ENCODE assay signal across 15 cellular contexts in the genomic region with DNA sequence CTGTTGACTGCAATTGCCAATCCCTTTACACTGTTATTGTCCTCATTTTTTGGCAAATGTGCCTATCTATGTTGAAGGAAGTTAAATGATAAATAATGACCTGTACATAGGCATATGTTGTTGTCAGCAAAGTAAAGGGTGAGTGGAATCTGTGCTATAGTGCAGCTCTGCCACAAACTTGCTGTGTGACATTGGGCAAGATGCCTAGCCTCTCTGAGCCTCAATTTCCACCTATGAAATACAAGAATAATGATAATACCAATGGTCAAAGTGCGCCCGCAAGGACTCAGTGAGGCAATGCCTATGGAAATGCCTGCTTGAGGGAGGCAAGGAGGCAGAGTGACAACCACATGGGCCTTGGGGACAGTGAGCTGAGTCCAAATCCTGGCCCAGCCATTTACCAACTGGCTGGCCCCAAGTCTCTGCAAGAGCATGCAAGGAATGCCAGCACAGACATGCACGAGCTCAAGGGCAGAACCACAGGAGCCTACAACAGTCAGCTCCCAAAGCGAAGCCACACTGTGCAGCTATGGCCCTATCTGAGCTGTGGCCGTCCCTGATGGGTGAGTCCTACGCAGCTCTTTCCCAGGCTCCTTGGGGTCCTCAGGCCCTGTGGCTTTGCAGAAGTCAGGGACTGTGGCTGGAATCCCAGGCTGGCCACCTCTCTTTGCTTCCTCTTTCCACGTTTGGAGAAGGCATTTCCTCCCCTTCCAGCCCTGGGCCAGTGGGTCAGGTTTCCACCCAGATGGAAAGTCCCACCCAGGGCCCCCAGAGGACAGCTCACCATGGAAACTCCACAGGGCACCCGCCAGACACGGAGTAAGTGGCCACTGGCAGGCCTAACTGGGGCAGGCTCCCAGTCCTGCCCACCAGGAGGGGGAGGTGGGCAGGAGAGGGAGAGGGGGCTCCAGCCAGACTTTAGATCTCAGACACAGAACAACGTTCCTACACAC.
DNase-seq lines count a peak whose midpoint lies in the region; ATAC-seq and TF ChIP-seq lines count a peak whose summit lies in the region.
"Had no signal": no experiment of that assay in that cellular context is flagged by ENCODE, and none has a peak within 500 bp of the region (broad histone marks: within the 10 kb centered on the region; RNA-seq: fewer than 3 reads in every experiment).

No MANE protein-coding gene starts in this region.

- no peak for TF ChIP-seq CTCF in parathyroid adenoma (IDR thresholded peaks at IDR 0.05)

- H3K4me1 ChIP-seq in adipocyte (ENCODE audit: control insufficient read depth, insufficient read depth, low read length) (no peaks in the 10 kb centered on the region), parathyroid adenoma (no peaks in the 10 kb centered on the region)

- H3K4me2 ChIP-seq in parathyroid adenoma (ENCODE audit: low read length), result no peak overlapping the region
- H3K4me2 ChIP-seq: GM23338 had no signal

- no peaks in the 10 kb centered on the region for H3K36me3 ChIP-seq in adipocyte (ENCODE audit: control insufficient read depth, insufficient read depth, low read length, severe bottlenecking)
- no peaks in the 10 kb centered on the region for H3K36me3 ChIP-seq in parathyroid adenoma (ENCODE audit: control insufficient read depth, insufficient read depth, low read length)

- H3K4me3 Mint-ChIP-seq in stimulated activated naive CD8-positive, alpha-beta T cell treated with anti-CD3 and anti-CD28 coated beads, Interleukin-15, amount 100 ng/mL, for 72 hours, result no peak overlapping the region
- H3K4me3 Mint-ChIP-seq: CD8-positive, alpha-beta memory T cell; GM23338 had no signal

- H3K9ac ChIP-seq in adipocyte (ENCODE audit: low read length), result no peak overlapping the region
- H3K9ac ChIP-seq in parathyroid adenoma, result no peak overlapping the region

- H2AFZ ChIP-seq in parathyroid adenoma, result no peak overlapping the region
- H2AFZ ChIP-seq: GM23338 had no signal

- H3K27ac ChIP-seq in parathyroid adenoma, result peak overlapping the region; percentile 11
- H3K27ac ChIP-seq: RWPE1 had no signal

- no peaks in the 10 kb centered on the region for H3K27me3 ChIP-seq in adipocyte (replicated peaks; ENCODE audit: control insufficient read depth, insufficient read depth, low read length)
- no peaks in the 10 kb centered on the region for H3K27me3 ChIP-seq in parathyroid adenoma (ENCODE audit: control insufficient read depth, insufficient read depth, low read length)

- H3K9me3 Mint-ChIP-seq in stimulated activated naive CD8-positive, alpha-beta T cell treated with anti-CD3 and anti-CD28 coated beads, Interleukin-15, amount 100 ng/mL, for 72 hours, result no peaks in the 10 kb centered on the region
- H3K9me3 Mint-ChIP-seq: CD8-positive, alpha-beta memory T cell; GM23338 had no signal

- DNase-seq in Daoy (ENCODE audit: low read depth) (peak; percentile 25), adipocyte (ENCODE audit: low read depth) (peak; percentile 16), cerebellum (ENCODE audit: low spot score) (no peak)
- no peak for DNase-seq in stimulated activated naive CD8-positive, alpha-beta T cell treated with anti-CD3 and anti-CD28 coated beads, Interleukin-15, amount 100 ng/mL, for 72 hours
- DNase-seq: CD8-positive, alpha-beta memory T cell; MV-4-11; NCI-H146; NCI-H2081 treated with DMSO at 0.1 percent for 48 hours; NCI-H2227 treated with DMSO at 0.1 percent for 48 hours; NCI-H526 had no signal

- H3K79me2 ChIP-seq in parathyroid adenoma, result no peaks in the 10 kb centered on the region

- H3K27me3 Mint-ChIP-seq in stimulated activated naive CD8-positive, alpha-beta T cell treated with anti-CD3 and anti-CD28 coated beads, Interleukin-15, amount 100 ng/mL, for 72 hours, result no peaks in the 10 kb centered on the region

- ATAC-seq in stimulated activated naive CD8-positive, alpha-beta T cell treated with anti-CD3 and anti-CD28 coated beads, Interleukin-15, amount 100 ng/mL, for 72 hours, result no peak
- no peak for ATAC-seq in GM21423 (IDR thresholded peaks at IDR 0.05; ENCODE audit: unreplicated experiment)
- ATAC-seq: GM23338 had no signal

- H3K4me3 ChIP-seq in adipocyte (ENCODE audit: low read length), result no peak overlapping the region
- H3K4me3 ChIP-seq in iPS-18c (ENCODE audit: insufficient read depth, low read depth, low read length), result peak overlapping the region; percentile 3; the same call in 1 of the 2 replicates
- H3K4me3 ChIP-seq in parathyroid adenoma (ENCODE audit: low read depth, low read length), result no peak overlapping the region
- H3K4me3 ChIP-seq: GM23338 had no signal

- H3K9me3 ChIP-seq in adipocyte (ENCODE audit: control insufficient read depth, low read length), result no peaks in the 10 kb centered on the region
- no peaks in the 10 kb centered on the region for H3K9me3 ChIP-seq in iPS-18c (ENCODE audit: control insufficient read depth, insufficient read depth, low read length)
- no peaks in the 10 kb centered on the region for H3K9me3 ChIP-seq in parathyroid adenoma (ENCODE audit: control insufficient read depth, low read length)

- H3K27ac Mint-ChIP-seq in stimulated activated naive CD8-positive, alpha-beta T cell treated with anti-CD3 and anti-CD28 coated beads, Interleukin-15, amount 100 ng/mL, for 72 hours, result no peak overlapping the region
- H3K27ac Mint-ChIP-seq: CD8-positive, alpha-beta memory T cell; GM23338 had no signal

- H3K4me1 Mint-ChIP-seq in stimulated activated naive CD8-positive, alpha-beta T cell treated with anti-CD3 and anti-CD28 coated beads, Interleukin-15, amount 100 ng/mL, for 72 hours, result no peaks in the 10 kb centered on the region
- H3K4me1 Mint-ChIP-seq: CD8-positive, alpha-beta memory T cell had no signal

Comparison
In these comparisons a context has a peak if more than half of its experiments do, and no peak if none do; other contexts are left out.
1. DNase-seq: peak in Daoy (single experiment) and adipocyte (single experiment); none in stimulated activated naive CD8-positive, alpha-beta T cell treated with anti-CD3 and anti-CD28 coated beads, Interleukin-15, amount 100 ng/mL, for 72 hours (0 of 2) and cerebellum (single experiment).